ENCODE assay signal across 12 cellular contexts in genomic region chr13:98930014-98930625, GRCh38. TPM values are rescaled to one million over a fixed set of nuclear protein-coding genes. Genes with fewer than 3 reads are reported as not detected.
DNase-seq lines count a peak whose midpoint lies in the region; ATAC-seq and TF ChIP-seq lines count a peak whose summit lies in the region.
"Had no signal": no experiment of that assay in that cellular context is flagged by ENCODE, and none has a peak within 500 bp of the region (broad histone marks: within the 10 kb centered on the region; RNA-seq: fewer than 3 reads in every experiment).

No MANE protein-coding gene starts in this region.

- peak overlapping the region; percentile 6 for H3K4ac ChIP-seq in mesendoderm (ENCODE audit: low read depth, low read length)

- H3K36me3 Mint-ChIP-seq in activated T-cell treated with anti-CD3 and anti-CD28 coated beads, Interleukin-2, amount 50 U/mL, for 72 hours (ENCODE audit: insufficient read depth in 2 of 2), result peaks cover 13 to 24% of the 10 kb centered on the region in 2 donors

- H3K79me2 ChIP-seq in mesendoderm (ENCODE audit: control insufficient read depth, insufficient read depth, low read length), result no peaks in the 10 kb centered on the region

- H4K8ac ChIP-seq in mesendoderm (ENCODE audit: low read depth, low read length), result no peak overlapping the region

- H2BK120ac ChIP-seq in mesendoderm (ENCODE audit: low read depth, low read length), result no peak overlapping the region

- H3K4me3 ChIP-seq in heart right ventricle, result no peak overlapping the region
- H3K4me3 ChIP-seq in mesendoderm (ENCODE audit: low read length), result no peak overlapping the region
- no peak overlapping the region for H3K4me3 ChIP-seq in upper lobe of left lung
- H3K4me3 ChIP-seq: K562, pancreas had no signal

- no peak overlapping the region for H2AK5ac ChIP-seq in mesendoderm (ENCODE audit: low read length)

- no peak overlapping the region for H4K5ac ChIP-seq in mesendoderm (ENCODE audit: low read length)

- TF ChIP-seq CTCF in heart right ventricle (IDR thresholded peaks at IDR 0.05) (no peak), upper lobe of left lung (IDR thresholded peaks at IDR 0.05) (no peak)

- H3K4me1 ChIP-seq in heart right ventricle (peaks cover 0 to 63% (median 14%) of the 10 kb centered on the region in 9 donors), mesendoderm (ENCODE audit: control insufficient read depth, low read depth, low read length) (no peaks in the 10 kb centered on the region), upper lobe of left lung (peaks cover 0 to 8% (median 3%) of the 10 kb centered on the region in 4 donors)
- H3K4me1 ChIP-seq: pancreas had no signal

- H3K4me3 Mint-ChIP-seq in activated T-cell treated with anti-CD3 and anti-CD28 coated beads, Interleukin-2, amount 50 U/mL, for 72 hours, result peak overlapping the region; percentile 58 to 75
- H3K4me3 Mint-ChIP-seq: effector memory CD8-positive, alpha-beta T cell had no signal

- no peak overlapping the region for H3K4me2 ChIP-seq in mesendoderm (ENCODE audit: low read length)

- peaks cover 9% of the 10 kb centered on the region for H3K4me1 Mint-ChIP-seq in activated T-cell treated with anti-CD3 and anti-CD28 coated beads, Interleukin-2, amount 50 U/mL, for 72 hours (ENCODE audit: low read depth)

- H3K23ac ChIP-seq in mesendoderm (ENCODE audit: low read length), result no peak overlapping the region

- no peak overlapping the region for H2BK5ac ChIP-seq in mesendoderm (ENCODE audit: low read length)

- no peaks in the 10 kb centered on the region for H3K27me3 Mint-ChIP-seq in activated T-cell treated with anti-CD3 and anti-CD28 coated beads, Interleukin-2, amount 50 U/mL, for 72 hours (ENCODE audit: low read depth)
- H3K27me3 Mint-ChIP-seq: effector memory CD8-positive, alpha-beta T cell had no signal

- peak overlapping the region; percentile 95 for H3K27ac Mint-ChIP-seq in activated T-cell treated with anti-CD3 and anti-CD28 coated beads, Interleukin-2, amount 50 U/mL, for 72 hours

- no peak for TF ChIP-seq EP300 in upper lobe of left lung (IDR thresholded peaks at IDR 0.05)

- no peak overlapping the region for H2BK15ac ChIP-seq in mesendoderm (replicated peaks; ENCODE audit: low read depth)

- intact Hi-C loops in heart right ventricle (cut with DNase I), result no loop called here
- intact Hi-C loops in left cardiac atrium (cut with DNase I), result no loop called here

- peak overlapping the region; percentile 33 for H3K18ac ChIP-seq in mesendoderm (ENCODE audit: low read length)

- H3K9me3 Mint-ChIP-seq in activated T-cell treated with anti-CD3 and anti-CD28 coated beads, Interleukin-2, amount 50 U/mL, for 72 hours, result peaks cover 4 to 11% of the 10 kb centered on the region in 2 donors

- WGBS in heart right ventricle, 2 donors, result 61% methylated on average over 8 of the region's 8 CpGs
- no CpG with 5 or more reads among the region's 8 CpGs for WGBS in mesendoderm (ENCODE audit: extremely low coverage, insufficient coverage, low lambda C conversion rate)
- 44 to 47% methylated on average over 8 of the region's 8 CpGs for WGBS in upper lobe of left lung, 2 donors

- peak overlapping the region; percentile 9 for H3K56ac ChIP-seq in mesendoderm (ENCODE audit: low read length)

- H3K9ac ChIP-seq in mesendoderm (ENCODE audit: low read length), result no peak overlapping the region

- peak overlapping the region in 8 of 10 donors; percentile 2 to 77 (median 42) for H3K27ac ChIP-seq in heart right ventricle
- peak overlapping the region; percentile 15 for H3K27ac ChIP-seq in mesendoderm (ENCODE audit: low read depth, low read length)
- peak overlapping the region in 3 of 4 donors; percentile 23 to 61 (median 51) for H3K27ac ChIP-seq in upper lobe of left lung
- H3K27ac ChIP-seq: pancreas had no signal

- H3K36me3 ChIP-seq in heart right ventricle (peaks cover 0 to 5% (median 0%) of the 10 kb centered on the region in 9 donors), mesendoderm (ENCODE audit: control insufficient read depth, insufficient read depth, low read length) (no peaks in the 10 kb centered on the region), upper lobe of left lung (peaks cover 0 to 19% (median 2%) of the 10 kb centered on the region in 4 donors)
- H3K36me3 ChIP-seq: pancreas had no signal

- ATAC-seq in heart right ventricle (no peak), left cardiac atrium (no peak), upper lobe of left lung (ENCODE audit: low FRiP score in 2 of 2) (peak in 1 of 2 donors; percentile 11), GM19328 (IDR thresholded peaks at IDR 0.05; ENCODE audit: unreplicated experiment) (no peak), HG02884 (IDR thresholded peaks at IDR 0.05; ENCODE audit: unreplicated experiment) (no peak)
- peak; percentile 25 to 40 for ATAC-seq in activated T-cell treated with anti-CD3 and anti-CD28 coated beads, Interleukin-2, amount 50 U/mL, for 72 hours (replicated peaks in 1 of 2)
- ATAC-seq: effector memory CD8-positive, alpha-beta T cell; K562 had no signal

- no peaks in the 10 kb centered on the region for H3K79me1 ChIP-seq in mesendoderm (ENCODE audit: low read length)

- DNase-seq in heart right ventricle (no peak), left cardiac atrium (no peak), mesendoderm (no peak), upper lobe of left lung (no peak)
- DNase-seq in activated T-cell treated with anti-CD3 and anti-CD28 coated beads, Interleukin-2, amount 50 U/mL, for 72 hours, result no peak
- DNase-seq in activated CD8-positive, alpha-beta memory T cell treated with anti-CD3 and anti-CD28 coated beads, Interleukin-2, amount 50 U/mL, for 48 hours, result no peak
- DNase-seq: effector memory CD8-positive, alpha-beta T cell; NCI-H526; pancreas had no signal

- H3K9me3 ChIP-seq in heart right ventricle (peaks cover 0 to 19% (median 11%) of the 10 kb centered on the region in 11 donors), upper lobe of left lung (peaks cover 4 to 16% (median 11%) of the 10 kb centered on the region in 4 donors)
- H3K9me3 ChIP-seq: pancreas had no signal

- TF ChIP-seq POLR2A in upper lobe of left lung (IDR thresholded peaks at IDR 0.05), result no peak

- H3K27me3 ChIP-seq in heart right ventricle, result no peaks in the 10 kb centered on the region
- H3K27me3 ChIP-seq in mesendoderm (ENCODE audit: insufficient read depth, low read length, poor library complexity), result no peaks in the 10 kb centered on the region
- H3K27me3 ChIP-seq in upper lobe of left lung, result no peaks in the 10 kb centered on the region
- H3K27me3 ChIP-seq: pancreas had no signal

RNA-seq across cellular contexts. Expression of gene DOCK9, which starts 47.7 kb away (rescaled TPM):
- 10 to 100 TPM; 31.6 to 73.7 (median 43.4) TPM for total RNA-seq in heart right ventricle
- polyA plus RNA-seq in heart right ventricle, result 10 to 100 TPM; 32.0 to 45.3 TPM
- 10 to 100 TPM; 42.1 to 67.5 TPM for total RNA-seq in left cardiac atrium
- total RNA-seq in activated T-cell treated with anti-CD3 and anti-CD28 coated beads, Interleukin-2, amount 50 U/mL, for 72 hours, result 10 to 100 TPM; 51.6 to 71.5 TPM
- 9.6 TPM for polyA plus RNA-seq in mesendoderm (2013, experiment 1 of 2)
- polyA plus RNA-seq in mesendoderm (2013, experiment 2 of 2), result 10.6 TPM
- total RNA-seq in upper lobe of left lung, result 100 to 1,000 TPM; 155 to 284 (median 170) TPM

Comparison
In these comparisons a context has a peak if more than half of its experiments do, and no peak if none do; other contexts are left out.
1. ATAC-seq: peak in activated T-cell treated with anti-CD3 and anti-CD28 coated beads, Interleukin-2, amount 50 U/mL, for 72 hours (2 of 2); none in heart right ventricle (0 of 8), left cardiac atrium (0 of 2), GM19328 (single experiment) and HG02884 (single experiment).
2. Peak in every context shown above with its lines, with median percentiles within 50 percentile points of each other: H3K27ac ChIP-seq.